In genomic region chr19:16660763-16661479, GRCh38 we compare ENCODE assay signal across 8 cellular contexts. TPM values are rescaled to one million over a fixed set of nuclear protein-coding genes. Genes with fewer than 3 reads are reported as not detected.
DNase-seq lines count a peak whose midpoint lies in the region; ATAC-seq and TF ChIP-seq lines count a peak whose summit lies in the region.

TSS of gene TMEM38A (plus strand) at chr19:16661139. CDS start at chr19:16661218, 79 bp downstream.

- peaks cover 10% of the 10 kb centered on the region for H3K27me3 ChIP-seq in thymus (ENCODE audit: control insufficient read depth, insufficient read depth)

- H3K4me3 ChIP-seq in thymus (ENCODE audit: low read length) = peak within 1 kb of the TSS; percentile 76

- peaks cover 44 to 61% (median 55%) of the 10 kb centered on the region in 3 donors for H3K4me1 Mint-ChIP-seq in naive B cell

- peaks cover 23% of the 10 kb centered on the region for H3K4me1 ChIP-seq in thymus (ENCODE audit: control insufficient read depth, insufficient read depth, low read length)

- H3K9me3 ChIP-seq in thymus (ENCODE audit: control insufficient read depth) = no peaks in the 10 kb centered on the region

- ATAC-seq in GM18867 (IDR thresholded peaks at IDR 0.05; ENCODE audit: unreplicated experiment) = peak; percentile 20
- peak in 1 of 2 donors; percentile 2 for ATAC-seq in naive B cell (ENCODE audit: low read depth in 2 of 2)
- ATAC-seq in HG02870 (IDR thresholded peaks at IDR 0.05; ENCODE audit: unreplicated experiment) = no peak

- H3K36me3 ChIP-seq in thymus (ENCODE audit: control insufficient read depth, insufficient read depth) = peaks cover 23% of the 10 kb centered on the region

- peaks cover 6 to 8% of the 10 kb centered on the region in 2 donors for H3K36me3 Mint-ChIP-seq in naive B cell

- peak; percentile 12 for DNase-seq in A172 (ENCODE audit: low spot score)
- peak; percentile 40 for DNase-seq in M059J (ENCODE audit: low read depth)
- DNase-seq in activated T-cell treated with anti-CD3 and anti-CD28 coated beads for 1 hour (ENCODE audit: low read depth) = peak; percentile 19
- DNase-seq in erythroblast (lab: John Stamatoyannopoulos, UW) = peak; percentile 53 to 59
- peak; percentile 55 for DNase-seq in naive B cell

- peak within 1 kb of the TSS; percentile 98 to 100 (median 99) for H3K27ac Mint-ChIP-seq in naive B cell

- H3K4me3 Mint-ChIP-seq in naive B cell = peak within 1 kb of the TSS; percentile 96 to 100 (median 99)

- TF ChIP-seq POLR2A in erythroblast (IDR thresholded peaks at IDR 0.05; ENCODE audit: low read length) = no peak

- peak within 1 kb of the TSS; percentile 88 for H3K27ac ChIP-seq in thymus (ENCODE audit: low read depth)

- H3K27me3 Mint-ChIP-seq in naive B cell = no peaks in the 10 kb centered on the region

- no peaks in the 10 kb centered on the region for H3K9me3 Mint-ChIP-seq in naive B cell

- 1% methylated on average over 76 of the region's 76 CpGs for WGBS in thymus

RNA-seq across cellular contexts. Expression of gene TMEM38A, which starts in this region (rescaled TPM):
- total RNA-seq in A172 (2014; rRNA removed; shearing (Covaris generic)) = 7.3 and 10.2 TPM in 2 replicates
- total RNA-seq in M059J (2014; rRNA removed; shearing (Covaris generic)) = 3.5 and 8.2 TPM in 2 replicates
- polyA plus RNA-seq in naive B cell (ENCODE audit: low read depth in 6 of 6) (10 to 100 TPM; 13.7 to 18.6 (median 16.6) TPM), thymus (3.2 TPM)
